Comparison of ENCODE assay signal across 35 cellular contexts in genomic region chr18:70024088-70024487, GRCh38.
"Had no signal": no experiment of that assay in that cellular context is flagged by ENCODE, and none has a peak within 500 bp of the region (broad histone marks: within the 10 kb centered on the region; RNA-seq: fewer than 3 reads in every experiment).

No MANE protein-coding gene starts in this region.

- H3K27ac ChIP-seq: adrenal gland, body of pancreas, cardiac muscle cell, colonic mucosa, epithelial cell of prostate, gastrocnemius medialis, neural progenitor cell, parathyroid adenoma, right atrium auricular region had no signal

- DNase-seq: activated B cell treated with CpG ODN at 0.5 μM for 24 hours; activated CD4-positive, alpha-beta T cell treated with anti-CD3 and anti-CD28 coated beads, Interleukin-2, amount 50 U/mL, for 1 hour; activated effector memory CD4-positive, alpha-beta T cell treated with Interleukin-2 at 50 U/mL for 16 hours; activated naive CD4-positive, alpha-beta T cell treated with anti-CD3 and anti-CD28 coated beads for 36 hours; activated naive CD8-positive, alpha-beta T cell treated with anti-CD3 and anti-CD28 coated beads for 36 hours; activated T-cell treated with anti-CD3 and anti-CD28 coated beads for 4 hours; adrenal gland; aorta; body of pancreas; cerebellar nuclear complex; colonic mucosa; effector CD8-positive, alpha-beta T cell; gastrocnemius medialis; glutamatergic neuron; left ventricle myocardium superior; naive B cell; occipital lobe; stimulated activated CD4-positive, alpha-beta T cell treated with anti-CD3 and anti-CD28 coated beads, Interleukin-1b, Interleukin-23, amount 100 ng/mL, for 48 hours; stimulated activated CD4-positive, alpha-beta T cell treated with anti-CD3 and anti-CD28 coated beads, Interleukin-4, amount 100 ng/mL, for 4 hours; stimulated activated CD8-positive, alpha-beta memory T cell treated with anti-CD3 and anti-CD28 coated beads, Interleukin-4, amount 100 ng/mL, for 48 hours; stimulated activated naive CD8-positive, alpha-beta T cell treated with anti-CD3 and anti-CD28 coated beads, Interleukin-15, amount 100 ng/mL, for 72 hours; substantia nigra; T-helper 1 cell; T-helper 9 cell had no signal

- H3K27me3 ChIP-seq: adrenal gland, body of pancreas, cardiac muscle cell, colonic mucosa, gastrocnemius medialis, neural progenitor cell, right atrium auricular region had no signal

- H3K9me3 Mint-ChIP-seq: activated B cell treated with CpG ODN at 0.5 μM for 24 hours; activated naive CD4-positive, alpha-beta T cell treated with anti-CD3 and anti-CD28 coated beads for 36 hours; activated naive CD8-positive, alpha-beta T cell treated with anti-CD3 and anti-CD28 coated beads for 36 hours; mesothelial cell of epicardium; naive B cell; neural progenitor cell; stimulated activated memory B cell treated with anti-CD40 and anti-IgM and Interleukin-4, amounts not matched to agents 10 μg/mL and 1 μg/mL and 100 μg/mL, for 72 hours; type B pancreatic cell had no signal

- H3K4me3 ChIP-seq: adrenal gland, body of pancreas, cardiac muscle cell, colonic mucosa, gastrocnemius medialis, neural progenitor cell, right atrium auricular region, smooth muscle cell had no signal

- H2AFZ ChIP-seq: neural progenitor cell, parathyroid adenoma had no signal

- FAIRE-seq: endometrium, islet of Langerhans had no signal

- H3K36me3 ChIP-seq: adrenal gland, colonic mucosa, neural progenitor cell had no signal

- H3K4me2 ChIP-seq: neural progenitor cell, smooth muscle cell had no signal

- H3K4me1 ChIP-seq: adrenal gland, colonic mucosa, gastrocnemius medialis, neural progenitor cell, parathyroid adenoma, right atrium auricular region had no signal

- ATAC-seq: body of pancreas; gastrocnemius medialis; left ventricle myocardium superior; stimulated activated memory B cell treated with anti-CD40 and anti-IgM and Interleukin-4, amounts not matched to agents 10 μg/mL and 1 μg/mL and 100 μg/mL, for 72 hours had no signal

- H3K9ac ChIP-seq: neural progenitor cell, parathyroid adenoma had no signal

- H3K9me3 ChIP-seq: adrenal gland, body of pancreas, colonic mucosa, gastrocnemius medialis, right atrium auricular region had no signal

- H3K4me1 Mint-ChIP-seq: activated naive CD8-positive, alpha-beta T cell treated with anti-CD3 and anti-CD28 coated beads for 36 hours; mesothelial cell of epicardium; naive B cell; neural progenitor cell; stimulated activated naive CD8-positive, alpha-beta T cell treated with anti-CD3 and anti-CD28 coated beads, Interleukin-15, amount 100 ng/mL, for 72 hours had no signal

- H3K4me3 Mint-ChIP-seq: activated B cell treated with CpG ODN at 0.5 μM for 24 hours; activated naive CD4-positive, alpha-beta T cell treated with anti-CD3 and anti-CD28 coated beads for 36 hours; activated naive CD8-positive, alpha-beta T cell treated with anti-CD3 and anti-CD28 coated beads for 36 hours; mesothelial cell of epicardium; naive B cell; neural progenitor cell; stimulated activated memory B cell treated with anti-CD40 and anti-IgM and Interleukin-4, amounts not matched to agents 10 μg/mL and 1 μg/mL and 100 μg/mL, for 72 hours; stimulated activated naive CD8-positive, alpha-beta T cell treated with anti-CD3 and anti-CD28 coated beads, Interleukin-15, amount 100 ng/mL, for 72 hours; type B pancreatic cell had no signal

- H3K27me3 Mint-ChIP-seq: activated B cell treated with CpG ODN at 0.5 μM for 24 hours; activated naive CD8-positive, alpha-beta T cell treated with anti-CD3 and anti-CD28 coated beads for 36 hours; naive B cell; stimulated activated memory B cell treated with anti-CD40 and anti-IgM and Interleukin-4, amounts not matched to agents 10 μg/mL and 1 μg/mL and 100 μg/mL, for 72 hours; stimulated activated naive CD8-positive, alpha-beta T cell treated with anti-CD3 and anti-CD28 coated beads, Interleukin-15, amount 100 ng/mL, for 72 hours; type B pancreatic cell had no signal

- H3K79me2 ChIP-seq: parathyroid adenoma had no signal

- H3K27ac Mint-ChIP-seq: activated B cell treated with CpG ODN at 0.5 μM for 24 hours; activated naive CD4-positive, alpha-beta T cell treated with anti-CD3 and anti-CD28 coated beads for 36 hours; activated naive CD8-positive, alpha-beta T cell treated with anti-CD3 and anti-CD28 coated beads for 36 hours; mesothelial cell of epicardium; neural progenitor cell; stimulated activated memory B cell treated with anti-CD40 and anti-IgM and Interleukin-4, amounts not matched to agents 10 μg/mL and 1 μg/mL and 100 μg/mL, for 72 hours; stimulated activated naive CD8-positive, alpha-beta T cell treated with anti-CD3 and anti-CD28 coated beads, Interleukin-15, amount 100 ng/mL, for 72 hours; type B pancreatic cell had no signal
